ENCODE assay signal across 26 cellular contexts in genomic region chr3:180743813-180744212, GRCh38.
DNase-seq lines count a peak whose midpoint lies in the region; ATAC-seq, FAIRE-seq and TF ChIP-seq lines count a peak whose summit lies in the region.
"Had no signal": no experiment of that assay in that cellular context is flagged by ENCODE, and none has a peak within 500 bp of the region (broad histone marks: within the 10 kb centered on the region; RNA-seq: fewer than 3 reads in every experiment).

No MANE protein-coding gene starts in this region.

- DNase-seq in activated T-cell treated with anti-CD3 and anti-CD28 coated beads, Interleukin-2, amount 50 U/mL, for 72 hours: no peak
- no peak for DNase-seq in activated T-cell treated with anti-CD3 and anti-CD28 coated beads, Interleukin-2, amount 50 U/mL, for 24 hours
- DNase-seq in medulla oblongata (ENCODE audit: extremely low spot score): peak; percentile 6
- no peak for DNase-seq in type B pancreatic cell (ENCODE audit: extremely low spot score, unreplicated experiment)
- no peak for DNase-seq in GM12891 (ENCODE audit: insufficient read length, low spot score)
- no peak for DNase-seq in GM20000 (ENCODE audit: low spot score)
- DNase-seq in coronary artery (ENCODE audit: low spot score): no peak
- DNase-seq: activated CD4-positive, CD25-positive, alpha-beta regulatory T cell treated with anti-CD3 and anti-CD28 coated beads, Interleukin-2, amount 50 U/mL, for 72 hours; activated CD8-positive, alpha-beta T cell treated with anti-CD3 and anti-CD28 coated beads for 36 hours; activated effector memory CD4-positive, alpha-beta T cell treated with Interleukin-2 at 50 U/mL for 16 hours; CD8-positive, alpha-beta T cell; effector CD4-positive, alpha-beta T cell; GOT3; Karpas-422; natural killer cell; right lobe of liver; stimulated activated naive CD4-positive, alpha-beta T cell treated with Interleukin-2 at 50 U/mL for 16 hours; T-helper 1 cell had no signal

- H3K27ac ChIP-seq in coronary artery: no peak overlapping the region
- H3K27ac ChIP-seq: ascending aorta, epithelial cell of prostate, parathyroid adenoma, right lobe of liver, thoracic aorta had no signal

- no peak for FAIRE-seq in GM12891 (lab: Jason Lieb, UNC)
- FAIRE-seq: HepG2 had no signal

- H3K4me3 Mint-ChIP-seq in activated T-cell treated with anti-CD3 and anti-CD28 coated beads, Interleukin-2, amount 50 U/mL, for 72 hours: no peak overlapping the region
- no peak overlapping the region for H3K4me3 Mint-ChIP-seq in activated T-cell treated with anti-CD3 and anti-CD28 coated beads, Interleukin-2, amount 50 U/mL, for 24 hours
- no peak overlapping the region for H3K4me3 Mint-ChIP-seq in activated T-helper 17 cell treated with anti-CD3 and anti-CD28 coated beads, Interleukin-2, amount 50 U/mL, for 72 hours
- peak overlapping the region; percentile 9 for H3K4me3 Mint-ChIP-seq in type B pancreatic cell
- H3K4me3 Mint-ChIP-seq: activated CD8-positive, alpha-beta T cell treated with anti-CD3 and anti-CD28 coated beads for 36 hours; activated naive CD8-positive, alpha-beta T cell; B cell; CD8-positive, alpha-beta T cell; natural killer cell had no signal

- H3K4me1 Mint-ChIP-seq in activated T-cell treated with anti-CD3 and anti-CD28 coated beads, Interleukin-2, amount 50 U/mL, for 72 hours (ENCODE audit: low read depth): no peaks in the 10 kb centered on the region
- H3K4me1 Mint-ChIP-seq in activated T-cell treated with anti-CD3 and anti-CD28 coated beads, Interleukin-2, amount 50 U/mL, for 24 hours (ENCODE audit: low read depth): no peaks in the 10 kb centered on the region
- no peaks in the 10 kb centered on the region for H3K4me1 Mint-ChIP-seq in activated T-helper 17 cell treated with anti-CD3 and anti-CD28 coated beads, Interleukin-2, amount 50 U/mL, for 72 hours
- H3K4me1 Mint-ChIP-seq in type B pancreatic cell (ENCODE audit: unreplicated experiment): peaks cover 12% of the 10 kb centered on the region
- H3K4me1 Mint-ChIP-seq: B cell, natural killer cell had no signal

- no peak overlapping the region for H3K4me3 ChIP-seq in coronary artery
- H3K4me3 ChIP-seq: ascending aorta, right lobe of liver, thoracic aorta had no signal

- TF ChIP-seq POLR2A in GM12891 (IDR thresholded peaks at IDR 0.05; ENCODE audit: low read depth, low read length): no peak

- peaks cover 13% of the 10 kb centered on the region for H3K27me3 Mint-ChIP-seq in activated T-cell treated with anti-CD3 and anti-CD28 coated beads, Interleukin-2, amount 50 U/mL, for 72 hours (ENCODE audit: low read depth)
- H3K27me3 Mint-ChIP-seq in activated T-cell treated with anti-CD3 and anti-CD28 coated beads, Interleukin-2, amount 50 U/mL, for 24 hours: peaks cover 22% of the 10 kb centered on the region
- peaks cover 19% of the 10 kb centered on the region for H3K27me3 Mint-ChIP-seq in activated T-helper 17 cell treated with anti-CD3 and anti-CD28 coated beads, Interleukin-2, amount 50 U/mL, for 72 hours
- peaks cover 26% of the 10 kb centered on the region for H3K27me3 Mint-ChIP-seq in type B pancreatic cell

- no peak overlapping the region for H3K27ac Mint-ChIP-seq in activated T-cell treated with anti-CD3 and anti-CD28 coated beads, Interleukin-2, amount 50 U/mL, for 72 hours
- no peak overlapping the region for H3K27ac Mint-ChIP-seq in activated T-cell treated with anti-CD3 and anti-CD28 coated beads, Interleukin-2, amount 50 U/mL, for 24 hours
- no peak overlapping the region for H3K27ac Mint-ChIP-seq in activated T-helper 17 cell treated with anti-CD3 and anti-CD28 coated beads, Interleukin-2, amount 50 U/mL, for 72 hours
- H3K27ac Mint-ChIP-seq in type B pancreatic cell: no peak overlapping the region
- H3K27ac Mint-ChIP-seq: activated CD8-positive, alpha-beta T cell treated with anti-CD3 and anti-CD28 coated beads for 36 hours; activated naive CD8-positive, alpha-beta T cell; B cell; CD8-positive, alpha-beta T cell; natural killer cell had no signal

- TF ChIP-seq CTCF in type B pancreatic cell (conservative IDR thresholded peaks at IDR 0.05) (no peak), GM20000 (IDR thresholded peaks at IDR 0.05; ENCODE audit: extremely low read depth, missing control alignments) (no peak), coronary artery (IDR thresholded peaks at IDR 0.05) (no peak)

- ATAC-seq in activated T-cell treated with anti-CD3 and anti-CD28 coated beads, Interleukin-2, amount 50 U/mL, for 72 hours (replicated peaks in 1 of 2): peak; percentile 39 to 64
- ATAC-seq in activated T-helper 17 cell treated with anti-CD3 and anti-CD28 coated beads, Interleukin-2, amount 50 U/mL, for 72 hours (replicated peaks): peak; percentile 56
- ATAC-seq: activated CD8-positive, alpha-beta T cell treated with anti-CD3 and anti-CD28 coated beads for 36 hours; CD8-positive, alpha-beta T cell; HepG2; natural killer cell; right lobe of liver had no signal

- H3K9me3 Mint-ChIP-seq in activated T-cell treated with anti-CD3 and anti-CD28 coated beads, Interleukin-2, amount 50 U/mL, for 72 hours: no peaks in the 10 kb centered on the region
- H3K9me3 Mint-ChIP-seq in activated T-cell treated with anti-CD3 and anti-CD28 coated beads, Interleukin-2, amount 50 U/mL, for 24 hours: no peaks in the 10 kb centered on the region
- no peaks in the 10 kb centered on the region for H3K9me3 Mint-ChIP-seq in activated T-helper 17 cell treated with anti-CD3 and anti-CD28 coated beads, Interleukin-2, amount 50 U/mL, for 72 hours
- H3K9me3 Mint-ChIP-seq in type B pancreatic cell: no peaks in the 10 kb centered on the region
- H3K9me3 Mint-ChIP-seq: activated CD8-positive, alpha-beta T cell treated with anti-CD3 and anti-CD28 coated beads for 36 hours; CD8-positive, alpha-beta T cell had no signal

- no peaks in the 10 kb centered on the region for H3K36me3 Mint-ChIP-seq in activated T-cell treated with anti-CD3 and anti-CD28 coated beads, Interleukin-2, amount 50 U/mL, for 72 hours (ENCODE audit: insufficient read depth in 2 of 2)
- no peaks in the 10 kb centered on the region for H3K36me3 Mint-ChIP-seq in activated T-cell treated with anti-CD3 and anti-CD28 coated beads, Interleukin-2, amount 50 U/mL, for 24 hours (ENCODE audit: low read depth)
- no peaks in the 10 kb centered on the region for H3K36me3 Mint-ChIP-seq in activated T-helper 17 cell treated with anti-CD3 and anti-CD28 coated beads, Interleukin-2, amount 50 U/mL, for 72 hours (ENCODE audit: low read depth)
- no peaks in the 10 kb centered on the region for H3K36me3 Mint-ChIP-seq in type B pancreatic cell
- H3K36me3 Mint-ChIP-seq: activated naive CD8-positive, alpha-beta T cell; CD8-positive, alpha-beta T cell; natural killer cell had no signal

TF ChIP-seq in GM12891, 5 proteins besides CTCF, POLR2A, EP300 and RAD21:
- no peak for TF ChIP-seq POU2F2 (IDR thresholded peaks at IDR 0.05; ENCODE audit: low read depth, low read length)
- TF ChIP-seq SPI1 (IDR thresholded peaks at IDR 0.05; ENCODE audit: low read depth, low read length): no peak
TF ChIP-seq in GM12891: peak in this region for 0.
